Comparison of ENCODE assay signal across 9 cellular contexts in the genomic region with DNA sequence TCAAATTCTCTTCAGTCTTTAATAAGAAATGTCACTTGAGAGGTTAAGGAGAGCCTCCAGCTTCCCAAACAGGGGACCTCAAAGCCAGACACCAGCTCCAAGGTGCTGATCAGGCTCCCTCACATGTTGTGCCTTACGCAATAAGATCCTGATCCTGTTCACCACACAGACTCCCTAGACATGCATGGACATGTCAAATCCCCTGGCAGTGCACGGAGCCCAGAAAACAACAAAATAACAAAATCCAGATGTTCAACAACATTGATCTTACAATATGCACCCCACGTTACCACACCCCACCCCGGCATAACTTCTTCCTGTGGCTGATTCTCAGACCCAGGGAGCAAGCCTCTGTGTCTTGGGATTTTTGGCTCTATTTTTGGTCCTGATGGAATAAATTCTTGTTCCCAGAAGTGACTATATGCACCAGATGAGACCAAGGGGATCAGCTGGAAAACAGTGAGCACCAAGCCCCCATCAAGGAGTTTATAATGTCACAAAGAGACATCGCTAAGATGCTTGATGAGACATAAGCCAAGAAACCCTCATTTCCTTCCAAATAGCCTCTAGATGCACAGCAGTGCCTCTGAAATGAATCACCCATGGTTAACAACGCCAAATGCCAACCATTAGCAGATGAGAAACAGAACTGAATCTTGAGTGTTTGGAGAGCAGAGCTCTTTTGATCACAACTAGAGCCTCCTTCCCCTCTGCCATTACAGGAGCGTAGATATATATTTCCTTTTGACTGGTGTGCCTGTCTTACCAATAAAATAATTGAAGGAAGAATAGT.
A peak's percentile ranks its signal among the peaks of the same experiment; 100 is the strongest.
DNase-seq lines count a peak whose midpoint lies in the region; ATAC-seq, FAIRE-seq and TF ChIP-seq lines count a peak whose summit lies in the region.
"Had no signal": no experiment of that assay in that cellular context is flagged by ENCODE, and none has a peak within 500 bp of the region (broad histone marks: within the 10 kb centered on the region; RNA-seq: fewer than 3 reads in every experiment).

No MANE protein-coding gene starts in this region.

- H3K27me3 ChIP-seq in pancreas: no peaks in the 10 kb centered on the region

- ATAC-seq in pancreas: no peak
- ATAC-seq: left lobe of liver had no signal

- H3K4me1 ChIP-seq in pancreas: peaks cover 0 to 3% (median 3%) of the 10 kb centered on the region in 3 donors

- intact Hi-C loops in pancreas (cut with DNase I): no loop called here

- H3K4me3 ChIP-seq in cardiac fibroblast (replicated peaks in 1 of 2; ENCODE audit: low read depth in 2 of 2, low read length in 2 of 2) (no peak overlapping the region), skin epidermis (no peak overlapping the region), pancreas (no peak overlapping the region)

- FAIRE-seq in pancreas (lab: Jason Lieb, UNC): no peak

- no peak for TF ChIP-seq CTCF in cardiac fibroblast (IDR thresholded peaks at IDR 0.05; ENCODE audit: low read depth, low read length)
- TF ChIP-seq CTCF in pancreas (IDR thresholded peaks at IDR 0.05): no peak

- peak overlapping the region in 14 of 21 experiments; percentile 0 to 72 (median 26) for H3K27ac ChIP-seq in skin epidermis
- H3K27ac ChIP-seq in pancreas: no peak overlapping the region

- no peaks in the 10 kb centered on the region for H3K9me3 ChIP-seq in pancreas

- no peaks in the 10 kb centered on the region for H3K36me3 ChIP-seq in pancreas

- WGBS in pancreas, 2 donors: 90 to 94% methylated on average over 7 of the region's 7 CpGs

- peak; percentile 10 for DNase-seq in NOMO-1 treated with DMSO at 0.1 percent for 48 hours (lab: John Stamatoyannopoulos, UW; ENCODE audit: unreplicated experiment)
- DNase-seq in NOMO-1 treated with dmso at 0.1 percent for 144 hours (lab: John Stamatoyannopoulos, UW; ENCODE audit: unreplicated experiment): no peak
- peak; percentile 34 for DNase-seq in NCI-H2171 (lab: John Stamatoyannopoulos, UW)
- peak; percentile 60 to 73 for DNase-seq in cardiac fibroblast (ENCODE audit: low read depth in 2 of 2)
- DNase-seq in NCI-H526 treated with DMSO at 0.1 percent for 48 hours (lab: John Stamatoyannopoulos, UW): no peak
- DNase-seq in glomerular visceral epithelial cell (ENCODE audit: extremely low spot score): no peak
- no peak for DNase-seq in pancreas

Comparison
In these comparisons a context has a peak if more than half of its experiments do, and no peak if none do; other contexts are left out.
1. DNase-seq: peak in NOMO-1 treated with DMSO at 0.1 percent for 48 hours (single experiment), NCI-H2171 (single experiment) and cardiac fibroblast (2 of 2); none in NOMO-1 treated with dmso at 0.1 percent for 144 hours (single experiment), NCI-H526 treated with DMSO at 0.1 percent for 48 hours (single experiment), glomerular visceral epithelial cell (single experiment) and pancreas (0 of 6).
2. H3K27ac ChIP-seq: peak in skin epidermis (14 of 21); none in pancreas (0 of 4).